8 cellular contexts compared by ENCODE assay signal in genomic region chr11:11966826-11967668, GRCh38. TPM values are rescaled to one million over a fixed set of nuclear protein-coding genes. Genes with fewer than 3 reads are reported as not detected.
DNase-seq lines count a peak whose midpoint lies in the region; ATAC-seq and TF ChIP-seq lines count a peak whose summit lies in the region.

No MANE protein-coding gene starts in this region.

- H3K36me3 ChIP-seq in esophagus squamous epithelium (peaks cover 0 to 6% (median 0%) of the 10 kb centered on the region in 3 donors), neuronal stem cell (replicated peaks in 1 of 2; ENCODE audit: control insufficient read depth in 2 of 2, insufficient read depth in 2 of 2, low read length in 2 of 2) (peaks cover 0 to 3% of the 10 kb centered on the region in 2 donors), thoracic aorta (no peaks in the 10 kb centered on the region)

- H3K9ac ChIP-seq in neuronal stem cell (ENCODE audit: low read depth, low read length, poor library complexity), result no peak overlapping the region

- no peak overlapping the region for H4K91ac ChIP-seq in neuronal stem cell (ENCODE audit: low read depth, low read length, poor library complexity)

- no peaks in the 10 kb centered on the region for H3K9me3 ChIP-seq in esophagus squamous epithelium
- no peaks in the 10 kb centered on the region for H3K9me3 ChIP-seq in neuronal stem cell (replicated peaks in 1 of 2; ENCODE audit: control insufficient read depth in 2 of 2, insufficient read depth in 1 of 2, low read depth in 1 of 2, low read length in 2 of 2)
- no peaks in the 10 kb centered on the region for H3K9me3 ChIP-seq in thoracic aorta

- no peak overlapping the region for H2AFZ ChIP-seq in neuronal stem cell (ENCODE audit: low read length)

- H3K4me1 ChIP-seq in esophagus squamous epithelium, result peaks cover 0 to 22% (median 0%) of the 10 kb centered on the region in 3 donors
- peaks cover 13 to 25% of the 10 kb centered on the region in 2 donors for H3K4me1 ChIP-seq in neuronal stem cell (ENCODE audit: control insufficient read depth in 2 of 2, insufficient read depth in 1 of 2, low read depth in 1 of 2, low read length in 2 of 2)
- peaks cover 0 to 41% of the 10 kb centered on the region in 2 donors for H3K4me1 ChIP-seq in thoracic aorta (ENCODE audit: control insufficient read depth in 1 of 2, low read depth in 2 of 2)

- peak overlapping the region; percentile 59 for H2AK5ac ChIP-seq in neuronal stem cell (ENCODE audit: low read depth, low read length)

- no peak overlapping the region for H3K4ac ChIP-seq in neuronal stem cell (ENCODE audit: low read length)

- peak in 8 of 14 donors; percentile 31 to 64 (median 48) for DNase-seq in C1 segment of cervical spinal cord (lab: John Stamatoyannopoulos, UW)
- DNase-seq in NCI-H526 treated with DMSO at 0.1 percent for 48 hours (lab: John Stamatoyannopoulos, UW), result peak; percentile 28
- DNase-seq in activated CD8-positive, alpha-beta memory T cell treated with anti-CD3 and anti-CD28 coated beads, Interleukin-2, amount 50 U/mL, for 1 hour (ENCODE audit: extremely low read depth), result peak; percentile 20
- no peak for DNase-seq in esophagus squamous epithelium (lab: John Stamatoyannopoulos, UW)
- peak; percentile 66 for DNase-seq in neuronal stem cell (ENCODE audit: low spot score)
- no peak for DNase-seq in thoracic aorta (ENCODE audit: low spot score)

- ATAC-seq in GM18873 (IDR thresholded peaks at IDR 0.05; ENCODE audit: low FRiP score, unreplicated experiment) (peak; percentile 68), HG03103 (IDR thresholded peaks at IDR 0.05; ENCODE audit: low read depth, unreplicated experiment) (peak; percentile 94), thoracic aorta (ENCODE audit: insufficient number of reproducible peaks, low FRiP score, low read depth) (no peak)

- no peak overlapping the region for H3K14ac ChIP-seq in neuronal stem cell (ENCODE audit: low read length)

- H2BK120ac ChIP-seq in neuronal stem cell (ENCODE audit: low read depth, low read length), result no peak overlapping the region

- peak overlapping the region; percentile 15 for H2BK15ac ChIP-seq in neuronal stem cell (ENCODE audit: low read length)

- H3K27ac ChIP-seq in esophagus squamous epithelium (no peak overlapping the region), neuronal stem cell (replicated peaks; ENCODE audit: low read length) (no peak overlapping the region), thoracic aorta (no peak overlapping the region)

- intact Hi-C loops in esophagus squamous epithelium (cut with DNase I), result loop anchor here (10.0 kb wide), 1 partner anchor 78 kb away; no protein-coding TSS in a partner anchor

- no peaks in the 10 kb centered on the region for H3K27me3 ChIP-seq in esophagus squamous epithelium
- H3K27me3 ChIP-seq in neuronal stem cell (ENCODE audit: control insufficient read depth in 3 of 3, insufficient read depth in 3 of 3, low read depth in 1 of 3, low read length in 3 of 3), result no peaks in the 10 kb centered on the region
- H3K27me3 ChIP-seq in thoracic aorta (replicated peaks; ENCODE audit: insufficient read depth), result no peaks in the 10 kb centered on the region

- H3K4me3 ChIP-seq in esophagus squamous epithelium (no peak overlapping the region), neuronal stem cell (ENCODE audit: low read length in 2 of 2) (no peak overlapping the region), thoracic aorta (no peak overlapping the region)

- no peak overlapping the region for H2BK5ac ChIP-seq in neuronal stem cell (ENCODE audit: low read length)

- peak; percentile 2 to 75 (median 64) for TF ChIP-seq CTCF in esophagus squamous epithelium (IDR thresholded peaks at IDR 0.05)
- TF ChIP-seq CTCF in thoracic aorta (IDR thresholded peaks at IDR 0.05), result peak; percentile 81

- no peak for TF ChIP-seq POLR2A in esophagus squamous epithelium (IDR thresholded peaks at IDR 0.05)

- peak overlapping the region; percentile 9 for H3K18ac ChIP-seq in neuronal stem cell (ENCODE audit: low read length)

- H3K79me1 ChIP-seq in neuronal stem cell (ENCODE audit: low read depth, low read length), result no peaks in the 10 kb centered on the region

- H3K23ac ChIP-seq in neuronal stem cell (ENCODE audit: low read depth, low read length, poor library complexity), result no peak overlapping the region

- 71 to 76% methylated on average over 9 to 11 of the region's 15 CpGs for WGBS in esophagus squamous epithelium, 2 donors
- no CpG with 5 or more reads among the region's 15 CpGs for WGBS in neuronal stem cell (ENCODE audit: extremely low coverage in 2 of 2, insufficient read length in 2 of 2, insufficient replicate concordance in 1 of 2), 2 donors

- H4K8ac ChIP-seq in neuronal stem cell (ENCODE audit: low read depth, low read length), result no peak overlapping the region

- H2BK12ac ChIP-seq in neuronal stem cell (ENCODE audit: low read length), result peak overlapping the region; percentile 68

- H3K4me2 ChIP-seq in neuronal stem cell (ENCODE audit: insufficient read depth, low read length, poor library complexity, severe bottlenecking), result no peak overlapping the region

RNA-seq across cellular contexts. Expression of gene DKK3, which starts 41.4 kb away (rescaled TPM):
- 100 to 1,000 TPM in 1 of 4 donors, 10 to 100 TPM in 3; 24.8 to 112 (median 44.5) TPM for total RNA-seq in esophagus squamous epithelium
- polyA plus RNA-seq in neuronal stem cell (2013, experiment 1 of 2), result 16.6 TPM
- polyA plus RNA-seq in neuronal stem cell (2013, experiment 2 of 2), result 16.6 TPM
- 100 to 1,000 TPM; 732 to 847 TPM for total RNA-seq in thoracic aorta

Comparison
In these comparisons a context has a peak if more than half of its experiments do, and no peak if none do; other contexts are left out.
1. DNase-seq: peak in C1 segment of cervical spinal cord (8 of 14), NCI-H526 treated with DMSO at 0.1 percent for 48 hours (single experiment), activated CD8-positive, alpha-beta memory T cell treated with anti-CD3 and anti-CD28 coated beads, Interleukin-2, amount 50 U/mL, for 1 hour (single experiment) and neuronal stem cell (single experiment); none in esophagus squamous epithelium (single experiment) and thoracic aorta (single experiment).
2. RNA of gene DKK3, which starts 41.4 kb away (total RNA-seq): 732 to 847 TPM in thoracic aorta; 24.8 to 112 TPM in esophagus squamous epithelium; every median in the first group is over 4 times any median in the second.